Comparison of ENCODE assay signal across 1 cellular context in the genomic region with DNA sequence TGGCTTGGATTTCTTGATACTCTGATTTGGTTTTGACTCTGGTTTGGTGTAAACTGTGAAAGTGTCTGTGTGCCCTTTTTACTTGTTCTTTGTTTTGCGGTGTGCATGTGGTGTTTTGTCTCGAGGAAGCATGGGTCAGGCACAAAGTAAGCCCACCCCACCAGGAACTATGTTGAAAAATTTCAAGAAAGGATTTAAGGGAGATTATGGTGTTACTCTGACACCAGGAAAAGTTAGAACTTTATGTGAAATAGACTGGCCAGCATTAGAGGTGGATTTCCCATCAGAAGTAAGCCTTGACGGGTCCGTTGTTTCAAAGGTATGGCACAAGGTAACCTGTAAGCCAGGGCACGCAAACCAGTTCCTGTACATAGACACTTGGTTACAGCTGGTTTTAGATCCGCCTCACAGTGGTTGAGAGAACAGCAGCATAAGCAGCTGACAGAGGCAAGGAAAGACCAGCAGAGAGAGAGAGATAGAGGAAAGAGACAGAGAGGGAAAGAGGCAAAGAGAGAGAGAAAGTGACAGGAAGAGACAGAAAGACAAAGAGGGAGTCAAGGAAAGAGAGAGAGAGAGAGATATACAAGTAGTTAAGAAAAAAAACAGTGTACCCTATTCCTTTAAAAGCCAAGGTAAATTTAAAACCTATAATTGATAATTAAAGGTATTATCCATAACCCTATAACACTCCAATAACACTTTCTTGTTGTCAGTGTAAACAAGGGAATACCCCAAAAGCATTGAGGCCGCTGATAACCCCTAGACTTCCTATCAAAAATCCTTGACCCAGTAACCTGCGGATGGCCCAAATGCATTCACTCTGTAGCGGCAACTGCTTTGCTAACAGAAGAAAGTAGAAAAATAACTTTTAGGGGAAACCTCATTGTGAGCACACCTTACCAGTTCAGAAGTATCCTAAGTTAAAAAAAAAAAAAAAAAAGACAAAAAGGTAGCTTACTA.
TF ChIP-seq lines count a peak whose summit lies in the region.

No MANE protein-coding gene starts in this region.

TF ChIP-seq in HepG2, 621 proteins besides CTCF, POLR2A, EP300 and RAD21 (continued from another document and continues in another):
- 0 out of 2 replicates have a peak, but pooled peaks have one; percentile 36 for TF ChIP-seq ZNF160 (CRISPR knock-in tag; IDR thresholded peaks at IDR 0.05)
- TF ChIP-seq ZNF430 (CRISPR knock-in tag; IDR thresholded peaks at IDR 0.05) = peak; percentile 79
- no peak for TF ChIP-seq MAFF (IDR thresholded peaks at IDR 0.05; ENCODE audit: low read depth, low read length)
- TF ChIP-seq ZMYM4 (CRISPR knock-in tag; IDR thresholded peaks at IDR 0.05) = no peak; the same call in 1 of the 2 replicates
- TF ChIP-seq FOXM1 (CRISPR knock-in tag; IDR thresholded peaks at IDR 0.05) = no peak
- TF ChIP-seq, protein P1, sequence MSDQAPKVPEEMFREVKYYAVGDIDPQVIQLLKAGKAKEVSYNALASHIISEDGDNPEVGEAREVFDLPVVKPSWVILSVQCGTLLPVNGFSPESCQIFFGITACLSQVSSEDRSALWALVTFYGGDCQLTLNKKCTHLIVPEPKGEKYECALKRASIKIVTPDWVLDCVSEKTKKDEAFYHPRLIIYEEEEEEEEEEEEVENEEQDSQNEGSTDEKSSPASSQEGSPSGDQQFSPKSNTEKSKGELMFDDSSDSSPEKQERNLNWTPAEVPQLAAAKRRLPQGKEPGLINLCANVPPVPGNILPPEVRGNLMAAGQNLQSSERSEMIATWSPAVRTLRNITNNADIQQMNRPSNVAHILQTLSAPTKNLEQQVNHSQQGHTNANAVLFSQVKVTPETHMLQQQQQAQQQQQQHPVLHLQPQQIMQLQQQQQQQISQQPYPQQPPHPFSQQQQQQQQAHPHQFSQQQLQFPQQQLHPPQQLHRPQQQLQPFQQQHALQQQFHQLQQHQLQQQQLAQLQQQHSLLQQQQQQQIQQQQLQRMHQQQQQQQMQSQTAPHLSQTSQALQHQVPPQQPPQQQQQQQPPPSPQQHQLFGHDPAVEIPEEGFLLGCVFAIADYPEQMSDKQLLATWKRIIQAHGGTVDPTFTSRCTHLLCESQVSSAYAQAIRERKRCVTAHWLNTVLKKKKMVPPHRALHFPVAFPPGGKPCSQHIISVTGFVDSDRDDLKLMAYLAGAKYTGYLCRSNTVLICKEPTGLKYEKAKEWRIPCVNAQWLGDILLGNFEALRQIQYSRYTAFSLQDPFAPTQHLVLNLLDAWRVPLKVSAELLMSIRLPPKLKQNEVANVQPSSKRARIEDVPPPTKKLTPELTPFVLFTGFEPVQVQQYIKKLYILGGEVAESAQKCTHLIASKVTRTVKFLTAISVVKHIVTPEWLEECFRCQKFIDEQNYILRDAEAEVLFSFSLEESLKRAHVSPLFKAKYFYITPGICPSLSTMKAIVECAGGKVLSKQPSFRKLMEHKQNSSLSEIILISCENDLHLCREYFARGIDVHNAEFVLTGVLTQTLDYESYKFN (CRISPR knock-in tag; conservative IDR thresholded peaks at IDR 0.05) = 0 out of 2 replicates have a peak, but pooled peaks have one; percentile 5
- TF ChIP-seq HMG20B (CRISPR knock-in tag; conservative IDR thresholded peaks at IDR 0.05) = no peak
- TF ChIP-seq PRMT3 (CRISPR knock-in tag; IDR thresholded peaks at IDR 0.05; ENCODE audit: borderline replicate concordance, low read depth) = 0 out of 2 replicates have a peak, but pooled peaks have one; percentile 7
- TF ChIP-seq RBM22 (optimal IDR thresholded peaks at IDR 0.05; ENCODE audit: low read length) = no peak
- TF ChIP-seq, protein P2, sequence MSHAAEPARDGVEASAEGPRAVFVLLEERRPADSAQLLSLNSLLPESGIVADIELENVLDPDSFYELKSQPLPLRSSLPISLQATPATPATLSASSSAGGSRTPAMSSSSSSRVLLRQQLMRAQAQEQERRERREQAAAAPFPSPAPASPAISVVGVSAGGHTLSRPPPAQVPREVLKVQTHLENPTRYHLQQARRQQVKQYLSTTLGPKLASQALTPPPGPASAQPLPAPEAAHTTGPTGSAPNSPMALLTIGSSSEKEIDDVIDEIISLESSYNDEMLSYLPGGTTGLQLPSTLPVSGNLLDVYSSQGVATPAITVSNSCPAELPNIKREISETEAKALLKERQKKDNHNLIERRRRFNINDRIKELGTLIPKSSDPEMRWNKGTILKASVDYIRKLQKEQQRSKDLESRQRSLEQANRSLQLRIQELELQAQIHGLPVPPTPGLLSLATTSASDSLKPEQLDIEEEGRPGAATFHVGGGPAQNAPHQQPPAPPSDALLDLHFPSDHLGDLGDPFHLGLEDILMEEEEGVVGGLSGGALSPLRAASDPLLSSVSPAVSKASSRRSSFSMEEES (CRISPR knock-in tag; IDR thresholded peaks at IDR 0.05) = no peak
- TF ChIP-seq, protein P3, sequence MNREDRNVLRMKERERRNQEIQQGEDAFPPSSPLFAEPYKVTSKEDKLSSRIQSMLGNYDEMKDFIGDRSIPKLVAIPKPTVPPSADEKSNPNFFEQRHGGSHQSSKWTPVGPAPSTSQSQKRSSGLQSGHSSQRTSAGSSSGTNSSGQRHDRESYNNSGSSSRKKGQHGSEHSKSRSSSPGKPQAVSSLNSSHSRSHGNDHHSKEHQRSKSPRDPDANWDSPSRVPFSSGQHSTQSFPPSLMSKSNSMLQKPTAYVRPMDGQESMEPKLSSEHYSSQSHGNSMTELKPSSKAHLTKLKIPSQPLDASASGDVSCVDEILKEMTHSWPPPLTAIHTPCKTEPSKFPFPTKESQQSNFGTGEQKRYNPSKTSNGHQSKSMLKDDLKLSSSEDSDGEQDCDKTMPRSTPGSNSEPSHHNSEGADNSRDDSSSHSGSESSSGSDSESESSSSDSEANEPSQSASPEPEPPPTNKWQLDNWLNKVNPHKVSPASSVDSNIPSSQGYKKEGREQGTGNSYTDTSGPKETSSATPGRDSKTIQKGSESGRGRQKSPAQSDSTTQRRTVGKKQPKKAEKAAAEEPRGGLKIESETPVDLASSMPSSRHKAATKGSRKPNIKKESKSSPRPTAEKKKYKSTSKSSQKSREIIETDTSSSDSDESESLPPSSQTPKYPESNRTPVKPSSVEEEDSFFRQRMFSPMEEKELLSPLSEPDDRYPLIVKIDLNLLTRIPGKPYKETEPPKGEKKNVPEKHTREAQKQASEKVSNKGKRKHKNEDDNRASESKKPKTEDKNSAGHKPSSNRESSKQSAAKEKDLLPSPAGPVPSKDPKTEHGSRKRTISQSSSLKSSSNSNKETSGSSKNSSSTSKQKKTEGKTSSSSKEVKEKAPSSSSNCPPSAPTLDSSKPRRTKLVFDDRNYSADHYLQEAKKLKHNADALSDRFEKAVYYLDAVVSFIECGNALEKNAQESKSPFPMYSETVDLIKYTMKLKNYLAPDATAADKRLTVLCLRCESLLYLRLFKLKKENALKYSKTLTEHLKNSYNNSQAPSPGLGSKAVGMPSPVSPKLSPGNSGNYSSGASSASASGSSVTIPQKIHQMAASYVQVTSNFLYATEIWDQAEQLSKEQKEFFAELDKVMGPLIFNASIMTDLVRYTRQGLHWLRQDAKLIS (CRISPR knock-in tag; IDR thresholded peaks at IDR 0.05) = no peak; the same call in 1 of the 2 replicates
- TF ChIP-seq KLF15 (CRISPR knock-in tag; IDR thresholded peaks at IDR 0.05; ENCODE audit: borderline replicate concordance) = no peak
- peak; percentile 78 for TF ChIP-seq RARA (CRISPR knock-in tag; IDR thresholded peaks at IDR 0.05)
- TF ChIP-seq ZNF232 (CRISPR knock-in tag; IDR thresholded peaks at IDR 0.05; ENCODE audit: borderline replicate concordance) = no peak; the same call in 1 of the 2 replicates
- peak; percentile 71 for TF ChIP-seq FOXA3 (CRISPR knock-in tag; IDR thresholded peaks at IDR 0.05)
- TF ChIP-seq FOXJ3 (CRISPR knock-in tag; IDR thresholded peaks at IDR 0.05; ENCODE audit: borderline replicate concordance) = peak; percentile 56; the same call in 1 of the 2 replicates
- TF ChIP-seq ZNF589 (CRISPR knock-in tag; conservative IDR thresholded peaks at IDR 0.05) = 0 out of 2 replicates have a peak, but pooled peaks have one; percentile 18
- TF ChIP-seq ZNF713 (CRISPR knock-in tag; IDR thresholded peaks at IDR 0.05) = no peak
- TF ChIP-seq KLF12 (CRISPR knock-in tag; IDR thresholded peaks at IDR 0.05; ENCODE audit: borderline replicate concordance) = no peak; the same call in 1 of the 2 replicates
- peak; percentile 79 for TF ChIP-seq NR2F6 (IDR thresholded peaks at IDR 0.05)
- TF ChIP-seq NR2F6 (CRISPR knock-in tag; IDR thresholded peaks at IDR 0.05) = peak; percentile 35; the same call in 1 of the 2 replicates
- TF ChIP-seq HNF4A (CRISPR knock-in tag; IDR thresholded peaks at IDR 0.05) = 0 out of 2 replicates have a peak, but pooled peaks have one; percentile 32
- TF ChIP-seq TMF1 (CRISPR knock-in tag; IDR thresholded peaks at IDR 0.05; ENCODE audit: low read depth) = peak; percentile 45; the same call in 1 of the 2 replicates
- 0 out of 2 replicates have a peak, but pooled peaks have one; percentile 12 for TF ChIP-seq GZF1 (CRISPR knock-in tag; IDR thresholded peaks at IDR 0.05)
- TF ChIP-seq, protein P4, sequence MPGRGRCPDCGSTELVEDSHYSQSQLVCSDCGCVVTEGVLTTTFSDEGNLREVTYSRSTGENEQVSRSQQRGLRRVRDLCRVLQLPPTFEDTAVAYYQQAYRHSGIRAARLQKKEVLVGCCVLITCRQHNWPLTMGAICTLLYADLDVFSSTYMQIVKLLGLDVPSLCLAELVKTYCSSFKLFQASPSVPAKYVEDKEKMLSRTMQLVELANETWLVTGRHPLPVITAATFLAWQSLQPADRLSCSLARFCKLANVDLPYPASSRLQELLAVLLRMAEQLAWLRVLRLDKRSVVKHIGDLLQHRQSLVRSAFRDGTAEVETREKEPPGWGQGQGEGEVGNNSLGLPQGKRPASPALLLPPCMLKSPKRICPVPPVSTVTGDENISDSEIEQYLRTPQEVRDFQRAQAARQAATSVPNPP (CRISPR knock-in tag; IDR thresholded peaks at IDR 0.05) = no peak
- TF ChIP-seq ZNF510 (CRISPR knock-in tag; IDR thresholded peaks at IDR 0.05; ENCODE audit: low read depth) = no peak; the same call in 1 of the 2 replicates
- TF ChIP-seq, protein P5, sequence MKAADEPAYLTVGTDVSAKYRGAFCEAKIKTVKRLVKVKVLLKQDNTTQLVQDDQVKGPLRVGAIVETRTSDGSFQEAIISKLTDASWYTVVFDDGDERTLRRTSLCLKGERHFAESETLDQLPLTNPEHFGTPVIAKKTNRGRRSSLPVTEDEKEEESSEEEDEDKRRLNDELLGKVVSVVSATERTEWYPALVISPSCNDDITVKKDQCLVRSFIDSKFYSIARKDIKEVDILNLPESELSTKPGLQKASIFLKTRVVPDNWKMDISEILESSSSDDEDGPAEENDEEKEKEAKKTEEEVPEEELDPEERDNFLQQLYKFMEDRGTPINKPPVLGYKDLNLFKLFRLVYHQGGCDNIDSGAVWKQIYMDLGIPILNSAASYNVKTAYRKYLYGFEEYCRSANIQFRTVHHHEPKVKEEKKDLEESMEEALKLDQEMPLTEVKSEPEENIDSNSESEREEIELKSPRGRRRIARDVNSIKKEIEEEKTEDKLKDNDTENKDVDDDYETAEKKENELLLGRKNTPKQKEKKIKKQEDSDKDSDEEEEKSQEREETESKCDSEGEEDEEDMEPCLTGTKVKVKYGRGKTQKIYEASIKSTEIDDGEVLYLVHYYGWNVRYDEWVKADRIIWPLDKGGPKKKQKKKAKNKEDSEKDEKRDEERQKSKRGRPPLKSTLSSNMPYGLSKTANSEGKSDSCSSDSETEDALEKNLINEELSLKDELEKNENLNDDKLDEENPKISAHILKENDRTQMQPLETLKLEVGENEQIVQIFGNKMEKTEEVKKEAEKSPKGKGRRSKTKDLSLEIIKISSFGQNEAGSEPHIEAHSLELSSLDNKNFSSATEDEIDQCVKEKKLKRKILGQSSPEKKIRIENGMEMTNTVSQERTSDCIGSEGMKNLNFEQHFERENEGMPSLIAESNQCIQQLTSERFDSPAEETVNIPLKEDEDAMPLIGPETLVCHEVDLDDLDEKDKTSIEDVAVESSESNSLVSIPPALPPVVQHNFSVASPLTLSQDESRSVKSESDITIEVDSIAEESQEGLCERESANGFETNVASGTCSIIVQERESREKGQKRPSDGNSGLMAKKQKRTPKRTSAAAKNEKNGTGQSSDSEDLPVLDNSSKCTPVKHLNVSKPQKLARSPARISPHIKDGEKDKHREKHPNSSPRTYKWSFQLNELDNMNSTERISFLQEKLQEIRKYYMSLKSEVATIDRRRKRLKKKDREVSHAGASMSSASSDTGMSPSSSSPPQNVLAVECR (CRISPR knock-in tag; IDR thresholded peaks at IDR 0.05; ENCODE audit: borderline replicate concordance) = no peak
- TF ChIP-seq BORCS8-MEF2B (CRISPR knock-in tag; IDR thresholded peaks at IDR 0.05) = no peak
- no peak for TF ChIP-seq SETDB1 (CRISPR knock-in tag; IDR thresholded peaks at IDR 0.05; ENCODE audit: borderline replicate concordance)
- no peak for TF ChIP-seq MIER3 (CRISPR knock-in tag; IDR thresholded peaks at IDR 0.05; ENCODE audit: borderline replicate concordance)
- TF ChIP-seq, protein P6, sequence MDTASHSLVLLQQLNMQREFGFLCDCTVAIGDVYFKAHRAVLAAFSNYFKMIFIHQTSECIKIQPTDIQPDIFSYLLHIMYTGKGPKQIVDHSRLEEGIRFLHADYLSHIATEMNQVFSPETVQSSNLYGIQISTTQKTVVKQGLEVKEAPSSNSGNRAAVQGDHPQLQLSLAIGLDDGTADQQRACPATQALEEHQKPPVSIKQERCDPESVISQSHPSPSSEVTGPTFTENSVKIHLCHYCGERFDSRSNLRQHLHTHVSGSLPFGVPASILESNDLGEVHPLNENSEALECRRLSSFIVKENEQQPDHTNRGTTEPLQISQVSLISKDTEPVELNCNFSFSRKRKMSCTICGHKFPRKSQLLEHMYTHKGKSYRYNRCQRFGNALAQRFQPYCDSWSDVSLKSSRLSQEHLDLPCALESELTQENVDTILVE (CRISPR knock-in tag; IDR thresholded peaks at IDR 0.05) = no peak
- peak; percentile 55; the same call in 1 of the 2 replicates for TF ChIP-seq HDAC1 (CRISPR knock-in tag; IDR thresholded peaks at IDR 0.05)
- TF ChIP-seq ISL2 (CRISPR knock-in tag; IDR thresholded peaks at IDR 0.05) = peak; percentile 90
- TF ChIP-seq ZNF816 (CRISPR knock-in tag; IDR thresholded peaks at IDR 0.05; ENCODE audit: borderline replicate concordance) = peak; percentile 85; the same call in 1 of the 2 replicates
- TF ChIP-seq ZBTB7B (CRISPR knock-in tag; IDR thresholded peaks at IDR 0.05) = no peak
- no peak for TF ChIP-seq HDAC6 (IDR thresholded peaks at IDR 0.05; ENCODE audit: low read depth, low read length)
- TF ChIP-seq, protein P7, sequence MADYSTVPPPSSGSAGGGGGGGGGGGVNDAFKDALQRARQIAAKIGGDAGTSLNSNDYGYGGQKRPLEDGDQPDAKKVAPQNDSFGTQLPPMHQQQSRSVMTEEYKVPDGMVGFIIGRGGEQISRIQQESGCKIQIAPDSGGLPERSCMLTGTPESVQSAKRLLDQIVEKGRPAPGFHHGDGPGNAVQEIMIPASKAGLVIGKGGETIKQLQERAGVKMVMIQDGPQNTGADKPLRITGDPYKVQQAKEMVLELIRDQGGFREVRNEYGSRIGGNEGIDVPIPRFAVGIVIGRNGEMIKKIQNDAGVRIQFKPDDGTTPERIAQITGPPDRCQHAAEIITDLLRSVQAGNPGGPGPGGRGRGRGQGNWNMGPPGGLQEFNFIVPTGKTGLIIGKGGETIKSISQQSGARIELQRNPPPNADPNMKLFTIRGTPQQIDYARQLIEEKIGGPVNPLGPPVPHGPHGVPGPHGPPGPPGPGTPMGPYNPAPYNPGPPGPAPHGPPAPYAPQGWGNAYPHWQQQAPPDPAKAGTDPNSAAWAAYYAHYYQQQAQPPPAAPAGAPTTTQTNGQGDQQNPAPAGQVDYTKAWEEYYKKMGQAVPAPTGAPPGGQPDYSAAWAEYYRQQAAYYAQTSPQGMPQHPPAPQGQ (CRISPR knock-in tag; IDR thresholded peaks at IDR 0.05; ENCODE audit: borderline replicate concordance) = no peak
- TF ChIP-seq SATB2 (CRISPR knock-in tag; IDR thresholded peaks at IDR 0.05) = 0 out of 2 replicates have a peak, but pooled peaks have one; percentile 45
